Comparison of ENCODE assay signal across 1 cellular context in the genomic region with DNA sequence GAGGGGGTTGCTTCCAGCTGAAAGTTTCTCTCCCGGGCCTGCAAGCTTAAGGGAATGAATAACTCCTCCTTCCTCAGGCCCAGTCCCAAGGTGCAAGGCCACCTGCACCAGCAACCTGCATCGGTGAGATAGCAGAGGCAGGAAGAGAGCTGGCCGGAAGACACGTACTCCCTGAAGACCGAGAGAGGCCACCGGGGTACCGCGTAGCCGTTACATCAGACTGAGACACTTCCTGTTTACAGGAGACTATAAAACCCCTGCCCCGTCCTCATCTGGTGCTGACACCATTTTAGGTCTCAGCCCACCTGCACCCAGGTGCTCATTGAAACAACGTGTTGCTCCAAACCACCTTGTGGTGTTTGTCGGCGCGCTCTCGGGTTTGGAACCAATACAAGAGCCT.
TF ChIP-seq lines count a peak whose summit lies in the region.

No MANE protein-coding gene starts in this region.

TF ChIP-seq in GM23338, 12 proteins besides CTCF, POLR2A, EP300 and RAD21 (continued from another document):
- TF ChIP-seq, protein P1, sequence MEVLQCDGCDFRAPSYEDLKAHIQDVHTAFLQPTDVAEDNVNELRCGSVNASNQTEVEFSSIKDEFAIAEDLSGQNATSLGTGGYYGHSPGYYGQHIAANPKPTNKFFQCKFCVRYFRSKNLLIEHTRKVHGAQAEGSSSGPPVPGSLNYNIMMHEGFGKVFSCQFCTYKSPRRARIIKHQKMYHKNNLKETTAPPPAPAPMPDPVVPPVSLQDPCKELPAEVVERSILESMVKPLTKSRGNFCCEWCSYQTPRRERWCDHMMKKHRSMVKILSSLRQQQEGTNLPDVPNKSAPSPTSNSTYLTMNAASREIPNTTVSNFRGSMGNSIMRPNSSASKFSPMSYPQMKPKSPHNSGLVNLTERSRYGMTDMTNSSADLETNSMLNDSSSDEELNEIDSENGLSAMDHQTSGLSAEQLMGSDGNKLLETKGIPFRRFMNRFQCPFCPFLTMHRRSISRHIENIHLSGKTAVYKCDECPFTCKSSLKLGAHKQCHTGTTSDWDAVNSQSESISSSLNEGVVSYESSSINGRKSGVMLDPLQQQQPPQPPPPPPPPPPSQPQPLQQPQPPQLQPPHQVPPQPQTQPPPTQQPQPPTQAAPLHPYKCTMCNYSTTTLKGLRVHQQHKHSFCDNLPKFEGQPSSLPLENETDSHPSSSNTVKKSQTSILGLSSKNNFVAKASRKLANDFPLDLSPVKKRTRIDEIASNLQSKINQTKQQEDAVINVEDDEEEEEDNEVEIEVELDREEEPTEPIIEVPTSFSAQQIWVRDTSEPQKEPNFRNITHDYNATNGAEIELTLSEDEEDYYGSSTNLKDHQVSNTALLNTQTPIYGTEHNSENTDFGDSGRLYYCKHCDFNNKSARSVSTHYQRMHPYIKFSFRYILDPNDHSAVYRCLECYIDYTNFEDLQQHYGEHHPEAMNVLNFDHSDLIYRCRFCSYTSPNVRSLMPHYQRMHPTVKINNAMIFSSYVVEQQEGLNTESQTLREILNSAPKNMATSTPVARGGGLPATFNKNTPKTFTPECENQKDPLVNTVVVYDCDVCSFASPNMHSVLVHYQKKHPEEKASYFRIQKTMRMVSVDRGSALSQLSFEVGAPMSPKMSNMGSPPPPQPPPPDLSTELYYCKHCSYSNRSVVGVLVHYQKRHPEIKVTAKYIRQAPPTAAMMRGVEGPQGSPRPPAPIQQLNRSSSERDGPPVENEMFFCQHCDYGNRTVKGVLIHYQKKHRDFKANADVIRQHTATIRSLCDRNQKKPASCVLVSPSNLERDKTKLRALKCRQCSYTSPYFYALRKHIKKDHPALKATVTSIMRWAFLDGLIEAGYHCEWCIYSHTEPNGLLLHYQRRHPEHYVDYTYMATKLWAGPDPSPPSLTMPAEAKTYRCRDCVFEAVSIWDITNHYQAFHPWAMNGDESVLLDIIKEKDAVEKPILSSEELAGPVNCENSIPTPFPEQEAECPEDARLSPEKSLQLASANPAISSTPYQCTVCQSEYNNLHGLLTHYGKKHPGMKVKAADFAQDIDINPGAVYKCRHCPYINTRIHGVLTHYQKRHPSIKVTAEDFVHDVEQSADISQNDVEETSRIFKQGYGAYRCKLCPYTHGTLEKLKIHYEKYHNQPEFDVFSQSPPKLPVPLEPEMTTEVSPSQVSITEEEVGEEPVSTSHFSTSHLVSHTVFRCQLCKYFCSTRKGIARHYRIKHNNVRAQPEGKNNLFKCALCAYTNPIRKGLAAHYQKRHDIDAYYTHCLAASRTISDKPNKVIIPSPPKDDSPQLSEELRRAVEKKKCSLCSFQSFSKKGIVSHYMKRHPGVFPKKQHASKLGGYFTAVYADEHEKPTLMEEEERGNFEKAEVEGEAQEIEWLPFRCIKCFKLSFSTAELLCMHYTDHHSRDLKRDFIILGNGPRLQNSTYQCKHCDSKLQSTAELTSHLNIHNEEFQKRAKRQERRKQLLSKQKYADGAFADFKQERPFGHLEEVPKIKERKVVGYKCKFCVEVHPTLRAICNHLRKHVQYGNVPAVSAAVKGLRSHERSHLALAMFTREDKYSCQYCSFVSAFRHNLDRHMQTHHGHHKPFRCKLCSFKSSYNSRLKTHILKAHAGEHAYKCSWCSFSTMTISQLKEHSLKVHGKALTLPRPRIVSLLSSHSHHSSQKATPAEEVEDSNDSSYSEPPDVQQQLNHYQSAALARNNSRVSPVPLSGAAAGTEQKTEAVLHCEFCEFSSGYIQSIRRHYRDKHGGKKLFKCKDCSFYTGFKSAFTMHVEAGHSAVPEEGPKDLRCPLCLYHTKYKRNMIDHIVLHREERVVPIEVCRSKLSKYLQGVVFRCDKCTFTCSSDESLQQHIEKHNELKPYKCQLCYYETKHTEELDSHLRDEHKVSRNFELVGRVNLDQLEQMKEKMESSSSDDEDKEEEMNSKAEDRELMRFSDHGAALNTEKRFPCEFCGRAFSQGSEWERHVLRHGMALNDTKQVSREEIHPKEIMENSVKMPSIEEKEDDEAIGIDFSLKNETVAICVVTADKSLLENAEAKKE (CRISPR knock-in tag; IDR thresholded peaks at IDR 0.05) = no peak
- no peak for TF ChIP-seq STAT1 (IDR thresholded peaks at IDR 0.05; ENCODE audit: unreplicated experiment)
- no peak for TF ChIP-seq POLR2AphosphoS5 (IDR thresholded peaks at IDR 0.05; ENCODE audit: low read depth)
- TF ChIP-seq NANOG (IDR thresholded peaks at IDR 0.05; ENCODE audit: borderline replicate concordance) = no peak
- no peak for TF ChIP-seq EZH2phosphoT487 (IDR thresholded peaks at IDR 0.05; ENCODE audit: unreplicated experiment)
- TF ChIP-seq JUNB (IDR thresholded peaks at IDR 0.05; ENCODE audit: unreplicated experiment) = no peak
- TF ChIP-seq EZH2 (IDR thresholded peaks at IDR 0.05; ENCODE audit: low read depth, unreplicated experiment) = no peak
